In genomic region chr10:178208-178607, GRCh38 we compare ENCODE assay signal across 8 cellular contexts. TPM values are rescaled to one million over a fixed set of nuclear protein-coding genes. Genes with fewer than 3 reads are reported as not detected.
A peak's percentile ranks its signal among the peaks of the same experiment; 100 is the strongest.
DNase-seq lines count a peak whose midpoint lies in the region; ATAC-seq, FAIRE-seq and TF ChIP-seq lines count a peak whose summit lies in the region.

No MANE protein-coding gene starts in this region.

- no peak for FAIRE-seq in bronchial epithelial cell (lab: Jason Lieb, UNC)

- H3K27me3 ChIP-seq in bronchial epithelial cell (ENCODE audit: control insufficient read depth, insufficient read depth, low read length) (no peaks in the 10 kb centered on the region), colonic mucosa (no peaks in the 10 kb centered on the region)

- no peak for ATAC-seq in HG02981 (IDR thresholded peaks at IDR 0.05; ENCODE audit: unreplicated experiment)
- ATAC-seq in GM19395 (IDR thresholded peaks at IDR 0.05; ENCODE audit: unreplicated experiment), result no peak

- H3K4me1 ChIP-seq in colonic mucosa, result no peaks in the 10 kb centered on the region

- no peak overlapping the region for H3K9ac ChIP-seq in colonic mucosa (ENCODE audit: low read depth in 2 of 2, low read length in 2 of 2)

- intact Hi-C loops in colonic mucosa (cut with DNase I), result no loop called here

- peaks cover 2% of the 10 kb centered on the region for H3K36me3 ChIP-seq in bronchial epithelial cell (ENCODE audit: control insufficient read depth, insufficient read depth, low read length)
- no peaks in the 10 kb centered on the region for H3K36me3 ChIP-seq in colonic mucosa

- no peaks in the 10 kb centered on the region for H3K9me3 ChIP-seq in colonic mucosa

- TF ChIP-seq CTCF in LNCaP clone FGC (IDR thresholded peaks at IDR 0.05; ENCODE audit: control insufficient read depth, extremely low read depth, insufficient read depth) (peak; percentile 48), bronchial epithelial cell (IDR thresholded peaks at IDR 0.05; ENCODE audit: insufficient read depth, low read length, severe bottlenecking) (peak; percentile 3), colonic mucosa (IDR thresholded peaks at IDR 0.05) (no peak)

- DNase-seq in DMS53 (lab: John Stamatoyannopoulos, UW), result peak; percentile 67
- peak; percentile 19 for DNase-seq in LNCaP clone FGC (ENCODE audit: low read depth)
- peak; percentile 51 for DNase-seq in bronchial epithelial cell (ENCODE audit: low read depth)
- DNase-seq in myocyte (ENCODE audit: low read depth), result peak; percentile 20
- DNase-seq in SKM-1 treated with dmso at 0.1 percent for 144 hours (lab: John Stamatoyannopoulos, UW; ENCODE audit: unreplicated experiment), result no peak
- DNase-seq in colonic mucosa, result no peak

- no peak overlapping the region for H3K27ac ChIP-seq in colonic mucosa

- H3K4me3 ChIP-seq in LNCaP clone FGC (ENCODE audit: low read depth, low read length) (no peak overlapping the region), bronchial epithelial cell (ENCODE audit: low read depth, low read length) (no peak overlapping the region), colonic mucosa (no peak overlapping the region)

RNA-seq across cellular contexts. Expression of gene ZMYND11, which starts 43.0 kb away (rescaled TPM):
- 49.2 and 55.6 TPM in 2 replicates for total RNA-seq in bronchial epithelial cell
- total RNA-seq in myocyte, result 71.0 and 72.6 TPM in 2 replicates
- 37.8 TPM for polyA plus RNA-seq in myocyte (2012)
- total RNA-seq in colonic mucosa, result 10 to 100 TPM; 34.1 to 48.5 TPM

Comparison
In these comparisons a context has a peak if more than half of its experiments do, and no peak if none do; other contexts are left out.
1. DNase-seq: peak in DMS53 (single experiment), LNCaP clone FGC (single experiment), bronchial epithelial cell (single experiment) and myocyte (single experiment); none in SKM-1 treated with dmso at 0.1 percent for 144 hours (single experiment) and colonic mucosa (single experiment).